In the genomic region with DNA sequence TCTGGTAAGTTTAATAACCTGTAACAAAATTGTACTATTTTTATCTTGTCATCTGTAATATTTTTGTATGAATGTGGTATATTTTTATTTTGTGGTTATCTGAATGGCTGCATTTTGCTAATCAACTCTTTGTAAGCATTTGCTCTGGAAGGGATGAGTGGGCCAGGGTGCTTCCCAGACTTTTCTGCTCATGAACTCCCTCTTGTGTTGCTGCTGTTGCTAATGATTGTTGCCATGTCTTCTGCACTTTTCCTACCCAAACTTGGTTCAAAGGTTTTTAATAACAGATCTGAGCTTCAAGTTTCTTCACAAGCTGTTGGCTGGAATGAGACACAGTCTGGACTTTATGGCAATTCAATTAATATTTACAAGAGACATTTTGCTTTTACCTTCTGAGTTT, we compare ENCODE assay signal across 21 cellular contexts.
"Had no signal": no experiment of that assay in that cellular context is flagged by ENCODE, and none has a peak within 500 bp of the region (broad histone marks: within the 10 kb centered on the region; RNA-seq: fewer than 3 reads in every experiment).

No MANE protein-coding gene starts in this region.

- H3K4me1 Mint-ChIP-seq: activated T-helper 17 cell treated with anti-CD3 and anti-CD28 coated beads, Interleukin-2, amount 50 U/mL, for 72 hours; brain; immature natural killer cell; naive thymus-derived CD4-positive, alpha-beta T cell; neural crest cell had no signal

- H3K27me3 ChIP-seq: heart right ventricle, left lung, sigmoid colon, upper lobe of left lung had no signal

- H3K27me3 Mint-ChIP-seq: activated T-cell treated with anti-CD3 and anti-CD28 coated beads, Interleukin-2, amount 50 U/mL, for 24 hours; activated T-helper 17 cell treated with anti-CD3 and anti-CD28 coated beads, Interleukin-2, amount 50 U/mL, for 72 hours; brain; naive thymus-derived CD4-positive, alpha-beta T cell had no signal

- ATAC-seq: activated naive CD4-positive, alpha-beta T cell treated with anti-CD3 and anti-CD28 coated beads, Interleukin-2, amount 50 U/mL, for 72 hours; activated T-helper 17 cell treated with anti-CD3 and anti-CD28 coated beads, Interleukin-2, amount 50 U/mL, for 72 hours; heart right ventricle; left lung; naive thymus-derived CD4-positive, alpha-beta T cell had no signal

- H3K9me3 Mint-ChIP-seq: activated T-cell treated with anti-CD3 and anti-CD28 coated beads, Interleukin-2, amount 50 U/mL, for 24 hours; activated T-helper 17 cell treated with anti-CD3 and anti-CD28 coated beads, Interleukin-2, amount 50 U/mL, for 72 hours; brain; neural crest cell; T-helper 2 cell treated with Interferon-gamma antibody and Interleukin-4, amounts not matched to agents 5 μg/mL and 100 μg/mL, for 36 hours had no signal

- H3K36me3 ChIP-seq: heart right ventricle, left lung, sigmoid colon, thoracic aorta, upper lobe of left lung had no signal

- H3K9me3 ChIP-seq: heart right ventricle, left lung, sigmoid colon, thoracic aorta, upper lobe of left lung had no signal

- H3K4me1 ChIP-seq: heart right ventricle, left lung, sigmoid colon, upper lobe of left lung had no signal

- H3K36me3 Mint-ChIP-seq: activated naive CD4-positive, alpha-beta T cell treated with anti-CD3 and anti-CD28 coated beads, Interleukin-2, amount 50 U/mL, for 72 hours; brain; immature natural killer cell; naive thymus-derived CD4-positive, alpha-beta T cell had no signal

- H3K4me3 ChIP-seq: heart right ventricle, left lung, lung, sigmoid colon, thoracic aorta, upper lobe of left lung had no signal

- H3K27ac ChIP-seq: heart right ventricle, left lung, sigmoid colon, thoracic aorta, upper lobe of left lung had no signal

- H3K27ac Mint-ChIP-seq: activated naive CD4-positive, alpha-beta T cell treated with anti-CD3 and anti-CD28 coated beads, Interleukin-2, amount 50 U/mL, for 72 hours; activated T-cell treated with anti-CD3 and anti-CD28 coated beads, Interleukin-2, amount 50 U/mL, for 24 hours; activated T-helper 17 cell treated with anti-CD3 and anti-CD28 coated beads, Interleukin-2, amount 50 U/mL, for 72 hours; brain; immature natural killer cell; naive thymus-derived CD4-positive, alpha-beta T cell; T-helper 2 cell treated with Interferon-gamma antibody and Interleukin-4, amounts not matched to agents 5 μg/mL and 100 μg/mL, for 36 hours had no signal

- DNase-seq: activated CD8-positive, alpha-beta memory T cell treated with anti-CD3 and anti-CD28 coated beads, Interleukin-2, amount 50 U/mL, for 4 hours; activated T-cell treated with anti-CD3 and anti-CD28 coated beads, Interleukin-2, amount 50 U/mL, for 24 hours; aorta; effector CD4-positive, alpha-beta T cell; erythroblast; foreskin fibroblast; heart right ventricle; immature natural killer cell; left lung; naive thymus-derived CD4-positive, alpha-beta T cell; sigmoid colon; stimulated activated CD4-positive, alpha-beta T cell treated with anti-CD3 and anti-CD28 coated beads, Interleukin-4, amount 100 ng/mL, for 24 hours; stimulated activated naive CD4-positive, alpha-beta T cell treated with Interleukin-2 at 50 U/mL for 16 hours; upper lobe of left lung had no signal

- H3K4me3 Mint-ChIP-seq: activated T-cell treated with anti-CD3 and anti-CD28 coated beads, Interleukin-2, amount 50 U/mL, for 24 hours; activated T-helper 17 cell treated with anti-CD3 and anti-CD28 coated beads, Interleukin-2, amount 50 U/mL, for 72 hours; brain; immature natural killer cell; naive thymus-derived CD4-positive, alpha-beta T cell; neural crest cell; T-helper 2 cell treated with Interferon-gamma antibody and Interleukin-4, amounts not matched to agents 5 μg/mL and 100 μg/mL, for 36 hours had no signal
